In the genomic region with DNA sequence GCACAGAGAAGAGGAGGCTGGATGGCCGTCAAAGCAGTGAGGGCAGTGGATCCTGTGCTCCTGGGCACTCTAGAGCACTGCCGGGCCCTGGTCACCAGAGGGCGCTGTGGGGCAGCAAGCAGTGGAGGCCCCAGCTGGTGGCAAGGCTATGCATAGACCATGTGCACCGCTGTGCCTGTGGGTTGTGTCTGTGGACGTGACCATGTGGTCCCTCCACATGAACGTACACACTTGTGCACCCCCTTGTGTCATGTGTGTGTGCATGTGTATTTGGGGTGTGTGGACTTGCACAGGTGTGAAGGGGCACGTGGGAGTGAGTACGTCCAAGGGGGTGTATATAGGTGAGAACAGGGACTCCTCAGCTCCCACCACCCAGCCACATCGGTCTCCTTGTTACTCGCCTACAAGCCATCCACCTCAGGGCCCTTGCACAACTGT, we compare ENCODE assay signal across 9 cellular contexts. TPM values are rescaled to one million over a fixed set of nuclear protein-coding genes. Genes with fewer than 3 reads are reported as not detected.
DNase-seq lines count a peak whose midpoint lies in the region; ATAC-seq, FAIRE-seq and TF ChIP-seq lines count a peak whose summit lies in the region.
"Had no signal": no experiment of that assay in that cellular context is flagged by ENCODE, and none has a peak within 500 bp of the region (broad histone marks: within the 10 kb centered on the region; RNA-seq: fewer than 3 reads in every experiment).

No MANE protein-coding gene starts in this region.

- ATAC-seq in DND-41 (ENCODE audit: insufficient read depth, low read depth) (peak; percentile 66), heart left ventricle (peak; percentile 39 to 58 (median 50)), HG03378 (IDR thresholded peaks at IDR 0.05; ENCODE audit: unreplicated experiment) (no peak)

- H3K27ac Mint-ChIP-seq in activated naive CD8-positive, alpha-beta T cell: peak overlapping the region; percentile 86

- H3K27ac ChIP-seq in DND-41 (ENCODE audit: low read length): no peak overlapping the region; the same call in 1 of the 2 replicates
- no peak overlapping the region for H3K27ac ChIP-seq in heart left ventricle

- intact Hi-C loops in heart left ventricle (cut with DNase I): loop anchor here in 8 of 10 donors (1.0 to 10.0 kb wide), 9 partner anchors 37 to 235 kb away; a partner anchor contains a TSS

- 0 out of 2 replicates have a peak, but pooled peaks cover 2% of the 10 kb centered on the region for H4K20me1 ChIP-seq in DND-41 (ENCODE audit: insufficient read depth, low read length)

- H3K9me3 Mint-ChIP-seq in activated naive CD8-positive, alpha-beta T cell (ENCODE audit: low read depth): no peaks in the 10 kb centered on the region

- DNase-seq in DND-41: peak; percentile 83
- peak; percentile 89 for DNase-seq in H54 (ENCODE audit: insufficient read length, low spot score)
- peak; percentile 59 for DNase-seq in NCI-H1092 (lab: John Stamatoyannopoulos, UW)
- peak; percentile 81 for DNase-seq in T follicular helper cell (ENCODE audit: low read depth)
- DNase-seq in heart left ventricle: peak; percentile 85 to 95 (median 89)
- peak; percentile 85 for DNase-seq in retina

- 26 to 31% (median 29%) methylated on average over 9 to 10 of the region's 10 CpGs for WGBS in heart left ventricle, 4 donors

- H3K4me1 ChIP-seq in DND-41 (ENCODE audit: insufficient read depth, low read length): peaks cover 35% of the 10 kb centered on the region
- peaks cover 0 to 63% (median 22%) of the 10 kb centered on the region in 12 donors for H3K4me1 ChIP-seq in heart left ventricle

- H3K4me1 Mint-ChIP-seq in activated naive CD8-positive, alpha-beta T cell (ENCODE audit: low read depth): peaks cover 43% of the 10 kb centered on the region

- TF ChIP-seq CTCF in DND-41 (IDR thresholded peaks at IDR 0.05; ENCODE audit: borderline replicate concordance, extremely low read depth, low read length, poor library complexity, severe bottlenecking) (peak; percentile 97), heart left ventricle (IDR thresholded peaks at IDR 0.05) (peak; percentile 95 to 99 (median 98))

- TF ChIP-seq POLR2A in H54 (IDR thresholded peaks at IDR 0.05; ENCODE audit: low read depth, low read length): no peak
- no peak for TF ChIP-seq POLR2A in heart left ventricle (IDR thresholded peaks at IDR 0.05)

- H3K79me2 ChIP-seq in DND-41 (ENCODE audit: insufficient read depth, low read length): peaks cover 2% of the 10 kb centered on the region

- H3K36me3 Mint-ChIP-seq in activated naive CD8-positive, alpha-beta T cell: no peaks in the 10 kb centered on the region

- no peak for FAIRE-seq in H54 (lab: Jason Lieb, UNC)
- FAIRE-seq: endometrium had no signal

- H3K9me3 ChIP-seq in DND-41 (ENCODE audit: insufficient read depth, low read length, severe bottlenecking) (no peaks in the 10 kb centered on the region), heart left ventricle (no peaks in the 10 kb centered on the region)

- no peaks in the 10 kb centered on the region for H3K27me3 ChIP-seq in DND-41 (ENCODE audit: insufficient read depth, low read length, poor library complexity)
- no peaks in the 10 kb centered on the region for H3K27me3 ChIP-seq in heart left ventricle

- H3K36me3 ChIP-seq in DND-41 (ENCODE audit: insufficient read depth, low read length): no peaks in the 10 kb centered on the region; the same call in 1 of the 2 replicates
- no peaks in the 10 kb centered on the region for H3K36me3 ChIP-seq in heart left ventricle

- H3K4me2 ChIP-seq in DND-41 (ENCODE audit: insufficient read depth, low read length): no peak overlapping the region

- 0 out of 2 replicates have a peak overlapping the region, but pooled peaks have one; percentile 27 for H3K9ac ChIP-seq in DND-41 (ENCODE audit: low read depth, low read length)

- 0 out of 2 replicates have a peak overlapping the region, but pooled peaks have one; percentile 54 for H2AFZ ChIP-seq in DND-41 (ENCODE audit: low read depth, low read length)

- H3K4me3 ChIP-seq in DND-41 (ENCODE audit: low read depth in 1 of 2, low read length in 2 of 2): no peak overlapping the region
- no peak overlapping the region for H3K4me3 ChIP-seq in heart left ventricle

- no peaks in the 10 kb centered on the region for H3K27me3 Mint-ChIP-seq in activated naive CD8-positive, alpha-beta T cell

- H3K4me3 Mint-ChIP-seq in activated naive CD8-positive, alpha-beta T cell: peak overlapping the region; percentile 43

RNA-seq across cellular contexts. Expression of a gene that starts 4.4 kb away (rescaled TPM):
- total RNA-seq in heart left ventricle: 100 to 1,000 TPM in 1 of 9 donors, 10 to 100 TPM in 8; 29.4 to 170 (median 54.4) TPM
- 100 to 1,000 TPM in 1 of 2 donors, 10 to 100 TPM in 1; 29.6 to 156 TPM for polyA plus RNA-seq in heart left ventricle

RNA-seq across cellular contexts. Expression of a gene that starts 26.9 kb away (rescaled TPM):
- total RNA-seq in heart left ventricle: 10 to 100 TPM; 12.8 to 38.4 (median 19.8) TPM
- polyA plus RNA-seq in heart left ventricle: 1 to 10 TPM; 8.0 to 8.4 TPM
